8 cellular contexts compared by ENCODE assay signal in the genomic region with DNA sequence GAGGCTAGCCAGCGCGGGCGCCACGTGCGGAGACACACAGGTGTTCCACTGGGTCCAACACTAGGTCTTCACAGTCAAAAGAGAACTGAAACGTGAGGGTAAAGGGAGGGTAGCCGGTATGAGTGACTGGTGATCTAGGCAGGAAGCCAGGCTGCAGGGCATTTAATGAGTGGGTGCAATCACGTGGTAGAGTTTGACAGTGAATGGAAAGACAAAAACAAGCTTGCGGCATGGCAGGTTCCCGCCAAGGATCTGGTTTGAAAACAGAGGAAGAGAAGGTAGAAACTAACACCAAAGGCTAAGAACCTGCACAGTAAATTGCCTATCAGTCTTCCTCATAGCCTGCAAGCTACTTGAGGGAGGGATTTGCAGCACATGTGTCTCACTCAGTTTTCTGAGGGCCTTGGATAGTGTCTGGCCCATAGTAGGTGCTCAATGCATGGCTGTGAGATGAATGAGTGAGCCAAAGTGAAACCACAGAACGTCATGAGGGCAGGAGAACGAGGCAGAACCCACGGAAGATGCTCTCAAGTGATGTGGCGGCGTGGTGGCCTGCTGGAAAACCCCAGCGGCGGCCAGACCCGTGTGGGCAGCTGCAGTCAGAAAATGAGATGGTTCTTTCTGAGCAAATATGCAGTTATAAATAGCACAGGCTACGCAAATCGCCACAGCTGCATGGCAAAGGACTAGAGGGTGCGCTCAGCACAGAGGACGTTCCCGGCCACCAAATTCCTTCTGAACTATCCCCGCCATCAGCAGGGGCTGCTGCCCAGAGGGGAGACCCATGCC.
A peak's percentile ranks its signal among the peaks of the same experiment; 100 is the strongest.
DNase-seq lines count a peak whose midpoint lies in the region; ATAC-seq and TF ChIP-seq lines count a peak whose summit lies in the region.

No MANE protein-coding gene starts in this region.

- ATAC-seq in GM21390 (IDR thresholded peaks at IDR 0.05; ENCODE audit: unreplicated experiment) (peak; percentile 66), HG03571 (IDR thresholded peaks at IDR 0.05; ENCODE audit: unreplicated experiment) (peak; percentile 49)

- DNase-seq in central memory CD4-positive, alpha-beta T cell: peak; percentile 18
- no peak for DNase-seq in nucleus accumbens (lab: John Stamatoyannopoulos, UW)
- no peak for DNase-seq in HT-29 (ENCODE audit: low spot score)
- DNase-seq in HUDEP-2 (lab: John Stamatoyannopoulos, UW; ENCODE audit: unreplicated experiment in 76 of 76): no peak
- no peak for DNase-seq in HCEC 1CT

- TF ChIP-seq CTCF in GM12873 (IDR thresholded peaks at IDR 0.05; ENCODE audit: insufficient read depth, low read depth, low read length, missing control alignments): peak; percentile 16
